8 cellular contexts compared by ENCODE assay signal in the genomic region with DNA sequence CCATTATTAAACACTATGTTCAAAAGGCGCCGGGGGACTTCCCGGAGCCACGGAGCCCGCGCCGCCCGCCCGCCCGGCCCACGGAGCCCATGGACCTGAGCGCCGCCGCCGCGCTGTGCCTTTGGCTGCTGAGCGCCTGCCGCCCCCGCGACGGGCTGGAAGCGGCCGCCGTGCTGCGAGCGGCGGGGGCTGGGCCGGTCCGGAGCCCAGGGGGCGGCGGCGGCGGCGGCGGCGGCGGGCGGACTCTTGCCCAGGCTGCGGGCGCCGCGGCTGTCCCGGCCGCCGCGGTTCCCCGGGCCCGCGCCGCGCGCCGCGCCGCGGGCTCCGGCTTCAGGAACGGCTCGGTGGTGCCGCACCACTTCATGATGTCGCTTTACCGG. TPM values are rescaled to one million over a fixed set of nuclear protein-coding genes. Genes with fewer than 3 reads are reported as not detected.
DNase-seq lines count a peak whose midpoint lies in the region; ATAC-seq, FAIRE-seq and TF ChIP-seq lines count a peak whose summit lies in the region.

No MANE protein-coding gene starts in this region.

- H3K9me3 Mint-ChIP-seq in IgD-negative memory B cell: no peaks in the 10 kb centered on the region
- H3K9me3 Mint-ChIP-seq in activated naive CD4-positive, alpha-beta T cell treated with anti-CD3 and anti-CD28 coated beads for 36 hours: no peaks in the 10 kb centered on the region

- peak overlapping the region; percentile 44 to 57 (median 46) for H3K4me3 ChIP-seq in gastrocnemius medialis

- H3K27me3 ChIP-seq in gastrocnemius medialis: peaks cover 83 to 88% (median 87%) of the 10 kb centered on the region in 3 donors

- peak overlapping the region; percentile 83 to 99 (median 88) for H3K4me3 Mint-ChIP-seq in IgD-negative memory B cell
- H3K4me3 Mint-ChIP-seq in activated naive CD4-positive, alpha-beta T cell treated with anti-CD3 and anti-CD28 coated beads for 36 hours: no peak overlapping the region

- H3K36me3 Mint-ChIP-seq in IgD-negative memory B cell: peaks cover 1% of the 10 kb centered on the region
- no peaks in the 10 kb centered on the region for H3K36me3 Mint-ChIP-seq in activated naive CD4-positive, alpha-beta T cell treated with anti-CD3 and anti-CD28 coated beads for 36 hours (ENCODE audit: low read depth)

- ATAC-seq in gastrocnemius medialis: peak in 1 of 2 donors; percentile 11

- TF ChIP-seq POLR2A in gastrocnemius medialis (IDR thresholded peaks at IDR 0.05): no peak

- FAIRE-seq in frontal cortex (lab: Jason Lieb, UNC): no peak
- FAIRE-seq in RCC 7860 (lab: Jason Lieb, UNC): no peak

- H3K9me3 ChIP-seq in gastrocnemius medialis: no peaks in the 10 kb centered on the region

- CTCF ChIA-PET in activated naive CD4-positive, alpha-beta T cell treated with anti-CD3 and anti-CD28 coated beads for 36 hours (lab: Charles Lee): interaction anchor here (8.9 kb wide), 1 partner anchor 295 kb away, joined by 174 read pairs; no protein-coding TSS in a partner anchor

- H3K4me1 ChIP-seq in gastrocnemius medialis: peaks cover 0 to 18% of the 10 kb centered on the region in 2 donors

- H3K4me1 Mint-ChIP-seq in IgD-negative memory B cell: peaks cover 21 to 34% (median 26%) of the 10 kb centered on the region in 3 donors
- peaks cover 10% of the 10 kb centered on the region for H3K4me1 Mint-ChIP-seq in activated naive CD4-positive, alpha-beta T cell treated with anti-CD3 and anti-CD28 coated beads for 36 hours (ENCODE audit: low read depth)

- H3K36me3 ChIP-seq in gastrocnemius medialis: no peaks in the 10 kb centered on the region

- peak; percentile 68 for DNase-seq in GM13976 (ENCODE audit: low spot score)
- peak; percentile 44 to 64 for DNase-seq in frontal cortex (ENCODE audit: low spot score in 2 of 2)
- DNase-seq in gastrocnemius medialis: no peak
- DNase-seq in DMS153 treated with DMSO at 0.1 percent for 48 hours (lab: John Stamatoyannopoulos, UW; ENCODE audit: unreplicated experiment): no peak
- no peak for DNase-seq in NCI-H2081 treated with DMSO at 0.1 percent for 48 hours (lab: John Stamatoyannopoulos, UW)
- DNase-seq in activated naive CD4-positive, alpha-beta T cell treated with anti-CD3 and anti-CD28 coated beads for 36 hours: no peak
- no peak for DNase-seq in RCC 7860 (ENCODE audit: low spot score)

- in situ Hi-C loops in GM13976 (cut with MboI; ENCODE audit: low sequenced_read_pairs, unreplicated experiment): loop anchor here (10.0 kb wide), 1 partner anchor 298 kb away; no protein-coding TSS in a partner anchor
- in situ Hi-C loops in gastrocnemius medialis (cut with MboI; ENCODE audit: low sequenced_read_pairs in 4 of 4): loop anchor here in 3 of 4 donors (10.0 to 25.0 kb wide), 3 partner anchors 298 to 448 kb away; a partner anchor contains a TSS

- TF ChIP-seq CTCF in GM13976 (IDR thresholded peaks at IDR 0.05; ENCODE audit: borderline replicate concordance, control extremely low read depth, extremely low read depth, insufficient read depth, missing control alignments) (no peak), gastrocnemius medialis (IDR thresholded peaks at IDR 0.05 in 4 of 5, conservative IDR thresholded peaks at IDR 0.05 in 1 of 5) (no peak)

- no peak overlapping the region for H3K27ac Mint-ChIP-seq in IgD-negative memory B cell
- H3K27ac Mint-ChIP-seq in activated naive CD4-positive, alpha-beta T cell treated with anti-CD3 and anti-CD28 coated beads for 36 hours: no peak overlapping the region

- intact Hi-C loops in gastrocnemius medialis (cut with DNase I; ENCODE audit: low total_unique reads): no loop called here
- intact Hi-C loops in activated naive CD4-positive, alpha-beta T cell treated with anti-CD3 and anti-CD28 coated beads for 36 hours (cut with micrococcal nuclease): loop anchor here (10.0 kb wide), 1 partner anchor 378 kb away; a partner anchor contains a TSS

- no peak overlapping the region for H3K27ac ChIP-seq in gastrocnemius medialis

- peaks cover 43% of the 10 kb centered on the region for H3K27me3 Mint-ChIP-seq in IgD-negative memory B cell
- peaks cover 56% of the 10 kb centered on the region for H3K27me3 Mint-ChIP-seq in activated naive CD4-positive, alpha-beta T cell treated with anti-CD3 and anti-CD28 coated beads for 36 hours (ENCODE audit: low read depth)

RNA-seq across cellular contexts. Expression of a gene that starts 0.2 kb away (rescaled TPM):
- polyA plus RNA-seq in IgD-negative memory B cell: 0.74 TPM
- under 0.01 TPM for total RNA-seq in frontal cortex
- total RNA-seq in gastrocnemius medialis: under 1 TPM in 3 of 4 donors, not detected in 1; 0.02 to 0.10 (median 0.07) TPM
- total RNA-seq in activated naive CD4-positive, alpha-beta T cell treated with anti-CD3 and anti-CD28 coated beads for 36 hours: not detected

RNA-seq across cellular contexts. Expression of a gene that starts 16.2 kb away (rescaled TPM):
- polyA plus RNA-seq in IgD-negative memory B cell: 27.3 TPM
- total RNA-seq in frontal cortex (7.7 TPM), gastrocnemius medialis (10 to 100 TPM; 16.6 to 26.9 (median 19.4) TPM)
- total RNA-seq in activated naive CD4-positive, alpha-beta T cell treated with anti-CD3 and anti-CD28 coated beads for 36 hours: 1 to 10 TPM; 6.0 to 6.1 TPM

Comparison
In these comparisons a context has a peak if more than half of its experiments do, and no peak if none do; other contexts are left out.
1. DNase-seq: peak in GM13976 (single experiment) and frontal cortex (2 of 2); none in gastrocnemius medialis (0 of 2), DMS153 treated with DMSO at 0.1 percent for 48 hours (single experiment), NCI-H2081 treated with DMSO at 0.1 percent for 48 hours (single experiment), activated naive CD4-positive, alpha-beta T cell treated with anti-CD3 and anti-CD28 coated beads for 36 hours (single experiment) and RCC 7860 (single experiment).